Comparison of ENCODE assay signal across 4 cellular contexts in the genomic region with DNA sequence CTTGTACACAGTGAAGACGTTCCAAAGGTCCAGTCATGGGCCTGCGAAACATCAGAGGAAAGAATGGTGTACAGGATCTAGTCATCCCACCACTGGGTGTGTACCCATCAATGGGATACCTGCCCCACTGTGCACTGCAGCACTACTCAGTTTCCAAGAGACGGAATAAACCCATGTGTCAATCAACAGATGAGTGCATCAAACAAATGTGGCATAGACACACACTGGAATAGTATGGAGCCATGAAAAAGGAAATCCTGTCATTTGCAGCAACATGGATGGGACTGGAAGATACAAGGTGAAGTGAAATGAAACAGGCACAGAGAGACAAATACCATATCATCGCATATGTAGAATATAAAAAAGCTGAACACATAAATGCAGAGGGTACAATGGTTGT.
TF ChIP-seq lines count a peak whose summit lies in the region.

No MANE protein-coding gene starts in this region.

TF ChIP-seq in GM23338, 12 proteins besides CTCF, POLR2A, EP300 and RAD21 (continues in another document):
- TF ChIP-seq EZH2phosphoT487 (IDR thresholded peaks at IDR 0.05; ENCODE audit: unreplicated experiment): no peak
- TF ChIP-seq NANOG (IDR thresholded peaks at IDR 0.05; ENCODE audit: borderline replicate concordance): no peak
- TF ChIP-seq ZNF114 (CRISPR knock-in tag; IDR thresholded peaks at IDR 0.05): no peak
- TF ChIP-seq POLR2AphosphoS5 (IDR thresholded peaks at IDR 0.05; ENCODE audit: low read depth): no peak
- TF ChIP-seq, protein P1, sequence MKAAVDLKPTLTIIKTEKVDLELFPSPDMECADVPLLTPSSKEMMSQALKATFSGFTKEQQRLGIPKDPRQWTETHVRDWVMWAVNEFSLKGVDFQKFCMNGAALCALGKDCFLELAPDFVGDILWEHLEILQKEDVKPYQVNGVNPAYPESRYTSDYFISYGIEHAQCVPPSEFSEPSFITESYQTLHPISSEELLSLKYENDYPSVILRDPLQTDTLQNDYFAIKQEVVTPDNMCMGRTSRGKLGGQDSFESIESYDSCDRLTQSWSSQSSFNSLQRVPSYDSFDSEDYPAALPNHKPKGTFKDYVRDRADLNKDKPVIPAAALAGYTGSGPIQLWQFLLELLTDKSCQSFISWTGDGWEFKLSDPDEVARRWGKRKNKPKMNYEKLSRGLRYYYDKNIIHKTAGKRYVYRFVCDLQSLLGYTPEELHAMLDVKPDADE (IDR thresholded peaks at IDR 0.05): no peak
- no peak for TF ChIP-seq ZNF331 (CRISPR knock-in tag; IDR thresholded peaks at IDR 0.05; ENCODE audit: low read depth)
- no peak for TF ChIP-seq STAT1 (IDR thresholded peaks at IDR 0.05; ENCODE audit: unreplicated experiment)

TF ChIP-seq in HEK293, 187 proteins besides CTCF, POLR2A, EP300 and RAD21:
- TF ChIP-seq ZNF146 (tag by site-specific recombination; IDR thresholded peaks at IDR 0.05) (peak; percentile 94), ZNF473 (tag by site-specific recombination; IDR thresholded peaks at IDR 0.05) (no peak)

TF ChIP-seq in H1, 55 proteins besides CTCF, POLR2A, EP300 and RAD21:
- TF ChIP-seq SIRT6 (IDR thresholded peaks at IDR 0.05; ENCODE audit: low read length) (no peak), RBBP5 (IDR thresholded peaks at IDR 0.05; ENCODE audit: borderline replicate concordance, low read depth, low read length) (no peak), EGR1 (IDR thresholded peaks at IDR 0.05; ENCODE audit: borderline replicate concordance, low read depth, low read length) (no peak), JUN (IDR thresholded peaks at IDR 0.05; ENCODE audit: low read depth, low read length) (no peak), TAF1 (IDR thresholded peaks at IDR 0.05; ENCODE audit: low read depth, low read length) (no peak), GTF2F1 (IDR thresholded peaks at IDR 0.05; ENCODE audit: borderline replicate concordance, low read depth, low read length) (no peak), GABPA (IDR thresholded peaks at IDR 0.05; ENCODE audit: borderline replicate concordance, insufficient read depth, low read length) (no peak), HDAC2 (IDR thresholded peaks at IDR 0.05; ENCODE audit: borderline replicate concordance in 1 of 2, low read depth in 2 of 2, low read length in 2 of 2) (no peak), ZNF274 (IDR thresholded peaks at IDR 0.05; ENCODE audit: borderline replicate concordance, extremely low read depth, low read length) (no peak), KDM5A (IDR thresholded peaks at IDR 0.05; ENCODE audit: low read length) (no peak), TCF12 (IDR thresholded peaks at IDR 0.05; ENCODE audit: low read depth, low read length) (no peak), CEBPB (IDR thresholded peaks at IDR 0.05; ENCODE audit: low read depth, low read length) (no peak), PHF8 (conservative IDR thresholded peaks at IDR 0.05; ENCODE audit: low read depth, low read length) (no peak), BRCA1 (IDR thresholded peaks at IDR 0.05; ENCODE audit: low read depth, low read length) (no peak), RFX5 (IDR thresholded peaks at IDR 0.05; ENCODE audit: borderline replicate concordance, low read depth, low read length) (no peak), RXRA (IDR thresholded peaks at IDR 0.05; ENCODE audit: insufficient read depth, low read depth, low read length) (no peak)
- TF ChIP-seq, protein P2, sequence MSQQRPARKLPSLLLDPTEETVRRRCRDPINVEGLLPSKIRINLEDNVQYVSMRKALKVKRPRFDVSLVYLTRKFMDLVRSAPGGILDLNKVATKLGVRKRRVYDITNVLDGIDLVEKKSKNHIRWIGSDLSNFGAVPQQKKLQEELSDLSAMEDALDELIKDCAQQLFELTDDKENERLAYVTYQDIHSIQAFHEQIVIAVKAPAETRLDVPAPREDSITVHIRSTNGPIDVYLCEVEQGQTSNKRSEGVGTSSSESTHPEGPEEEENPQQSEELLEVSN (IDR thresholded peaks at IDR 0.05): no peak
- TF ChIP-seq, protein P3, sequence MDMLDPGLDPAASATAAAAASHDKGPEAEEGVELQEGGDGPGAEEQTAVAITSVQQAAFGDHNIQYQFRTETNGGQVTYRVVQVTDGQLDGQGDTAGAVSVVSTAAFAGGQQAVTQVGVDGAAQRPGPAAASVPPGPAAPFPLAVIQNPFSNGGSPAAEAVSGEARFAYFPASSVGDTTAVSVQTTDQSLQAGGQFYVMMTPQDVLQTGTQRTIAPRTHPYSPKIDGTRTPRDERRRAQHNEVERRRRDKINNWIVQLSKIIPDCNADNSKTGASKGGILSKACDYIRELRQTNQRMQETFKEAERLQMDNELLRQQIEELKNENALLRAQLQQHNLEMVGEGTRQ (IDR thresholded peaks at IDR 0.05; ENCODE audit: low read length): no peak
TF ChIP-seq in H1: peak in this region for 0.

TF ChIP-seq in SK-N-SH, 30 proteins besides CTCF, POLR2A, EP300 and RAD21:
- TF ChIP-seq RCOR1 (IDR thresholded peaks at IDR 0.05; ENCODE audit: low read length): no peak
- TF ChIP-seq GATA2 (CRISPR knock-in tag; IDR thresholded peaks at IDR 0.05): no peak
- no peak for TF ChIP-seq TCF12 (IDR thresholded peaks at IDR 0.05)
- TF ChIP-seq JUND (IDR thresholded peaks at IDR 0.05): no peak
- TF ChIP-seq MEF2A (IDR thresholded peaks at IDR 0.05; ENCODE audit: borderline replicate concordance, low read depth): no peak
- TF ChIP-seq, protein P4, sequence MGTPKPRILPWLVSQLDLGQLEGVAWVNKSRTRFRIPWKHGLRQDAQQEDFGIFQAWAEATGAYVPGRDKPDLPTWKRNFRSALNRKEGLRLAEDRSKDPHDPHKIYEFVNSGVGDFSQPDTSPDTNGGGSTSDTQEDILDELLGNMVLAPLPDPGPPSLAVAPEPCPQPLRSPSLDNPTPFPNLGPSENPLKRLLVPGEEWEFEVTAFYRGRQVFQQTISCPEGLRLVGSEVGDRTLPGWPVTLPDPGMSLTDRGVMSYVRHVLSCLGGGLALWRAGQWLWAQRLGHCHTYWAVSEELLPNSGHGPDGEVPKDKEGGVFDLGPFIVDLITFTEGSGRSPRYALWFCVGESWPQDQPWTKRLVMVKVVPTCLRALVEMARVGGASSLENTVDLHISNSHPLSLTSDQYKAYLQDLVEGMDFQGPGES (IDR thresholded peaks at IDR 0.05; ENCODE audit: low read depth, low read length): no peak
- TF ChIP-seq ELF1 (IDR thresholded peaks at IDR 0.05): no peak
